Comparison of ENCODE assay signal across 9 cellular contexts in the genomic region with DNA sequence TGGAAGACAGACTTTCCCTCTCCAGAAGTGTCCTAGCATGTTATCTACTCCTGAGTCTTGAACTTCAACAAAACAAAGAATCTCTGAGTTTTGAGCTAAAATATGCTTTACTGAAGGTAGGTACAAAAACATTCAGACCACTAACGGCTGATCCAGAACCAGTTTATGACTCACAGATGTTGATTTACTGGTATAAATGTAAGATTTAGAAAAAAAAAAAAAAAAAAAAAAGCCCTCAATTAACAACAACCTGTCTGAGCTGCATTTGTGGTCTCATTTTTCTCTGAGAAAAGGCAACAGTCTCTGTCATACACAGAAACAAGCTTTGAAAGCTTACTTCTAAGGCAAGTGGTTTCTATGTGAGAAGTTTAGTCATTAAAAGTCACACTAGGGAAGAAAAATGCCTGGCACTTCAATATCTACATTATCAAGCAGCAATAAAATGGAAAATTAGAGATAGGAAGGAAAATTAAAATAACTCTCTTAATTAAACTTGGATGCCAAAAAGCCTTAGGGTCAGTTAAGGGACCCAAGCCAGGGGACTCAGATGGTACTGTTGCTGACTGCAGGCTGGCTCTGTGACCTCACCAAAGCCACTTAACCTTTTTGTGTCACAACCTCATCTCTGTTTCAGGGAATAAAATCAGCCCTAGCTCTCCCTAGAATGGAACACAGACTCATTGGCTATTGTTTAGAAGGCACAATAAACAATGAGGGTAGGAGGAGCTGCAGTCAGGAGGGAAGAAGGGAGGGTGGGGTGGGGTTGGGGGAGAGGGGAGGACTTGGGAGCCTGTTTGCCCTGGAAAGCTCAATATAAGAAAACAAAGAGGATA.
DNase-seq lines count a peak whose midpoint lies in the region; ATAC-seq lines count a peak whose summit lies in the region.
"Had no signal": no experiment of that assay in that cellular context is flagged by ENCODE, and none has a peak within 500 bp of the region (broad histone marks: within the 10 kb centered on the region; RNA-seq: fewer than 3 reads in every experiment).

No MANE protein-coding gene starts in this region.

- no peaks in the 10 kb centered on the region for H3K9me3 ChIP-seq in T-helper 17 cell (ENCODE audit: control insufficient read depth, low read length, poor library complexity, severe bottlenecking)

- H3K4me1 Mint-ChIP-seq in T-helper 17 cell = peaks cover 55% of the 10 kb centered on the region
- H3K4me1 Mint-ChIP-seq in stimulated activated effector memory CD8-positive, alpha-beta T cell treated with anti-CD3 and anti-CD28 coated beads, Interleukin-12 subunit alpha, Interleukin-12 subunit beta, amount 100 ng/mL, for 72 hours = peaks cover 63% of the 10 kb centered on the region

- H3K27ac Mint-ChIP-seq in T-helper 17 cell = peak overlapping the region; percentile 100
- H3K27ac Mint-ChIP-seq in stimulated activated effector memory CD8-positive, alpha-beta T cell treated with anti-CD3 and anti-CD28 coated beads, Interleukin-12 subunit alpha, Interleukin-12 subunit beta, amount 100 ng/mL, for 72 hours = peak overlapping the region; percentile 96

- H3K27me3 Mint-ChIP-seq in T-helper 17 cell = no peaks in the 10 kb centered on the region

- no peak for DNase-seq in activated CD4-positive, CD25-positive, alpha-beta regulatory T cell (lab: John Stamatoyannopoulos, UW)
- no peak for DNase-seq in T-helper 17 cell
- DNase-seq in fibroblast of peridontal ligament (ENCODE audit: extremely low read depth) = peak; percentile 50
- DNase-seq in stimulated activated effector memory CD8-positive, alpha-beta T cell treated with anti-CD3 and anti-CD28 coated beads, Interleukin-12 subunit alpha, Interleukin-12 subunit beta, amount 100 ng/mL, for 72 hours (ENCODE audit: low spot score in 2 of 2) = no peak
- DNase-seq in NCI-H1048 (lab: John Stamatoyannopoulos, UW) = no peak
- DNase-seq in islet precursor cell = no peak
- no peak for DNase-seq in HuH-7 (ENCODE audit: low spot score)
- DNase-seq: SHP77 treated with DMSO at 0.1 percent for 48 hours had no signal

- peaks cover 5% of the 10 kb centered on the region for H3K36me3 Mint-ChIP-seq in T-helper 17 cell (ENCODE audit: low read depth)
- peaks cover 35% of the 10 kb centered on the region for H3K36me3 Mint-ChIP-seq in stimulated activated effector memory CD8-positive, alpha-beta T cell treated with anti-CD3 and anti-CD28 coated beads, Interleukin-12 subunit alpha, Interleukin-12 subunit beta, amount 100 ng/mL, for 72 hours

- no peaks in the 10 kb centered on the region for H3K9me3 Mint-ChIP-seq in stimulated activated effector memory CD8-positive, alpha-beta T cell treated with anti-CD3 and anti-CD28 coated beads, Interleukin-12 subunit alpha, Interleukin-12 subunit beta, amount 100 ng/mL, for 72 hours

- ATAC-seq in activated CD4-positive, CD25-positive, alpha-beta regulatory T cell treated with anti-CD3 and anti-CD28 coated beads, Interleukin-2, amount 50 U/mL, for 24 hours = peak; percentile 56 to 66
- peak; percentile 59 for ATAC-seq in T-helper 17 cell
- ATAC-seq in stimulated activated effector memory CD8-positive, alpha-beta T cell treated with anti-CD3 and anti-CD28 coated beads, Interleukin-12 subunit alpha, Interleukin-12 subunit beta, amount 100 ng/mL, for 72 hours = peak; percentile 73

- H3K4me3 Mint-ChIP-seq in T-helper 17 cell = peak overlapping the region; percentile 82
- peak overlapping the region; percentile 84 for H3K4me3 Mint-ChIP-seq in stimulated activated effector memory CD8-positive, alpha-beta T cell treated with anti-CD3 and anti-CD28 coated beads, Interleukin-12 subunit alpha, Interleukin-12 subunit beta, amount 100 ng/mL, for 72 hours
